In the genomic region with DNA sequence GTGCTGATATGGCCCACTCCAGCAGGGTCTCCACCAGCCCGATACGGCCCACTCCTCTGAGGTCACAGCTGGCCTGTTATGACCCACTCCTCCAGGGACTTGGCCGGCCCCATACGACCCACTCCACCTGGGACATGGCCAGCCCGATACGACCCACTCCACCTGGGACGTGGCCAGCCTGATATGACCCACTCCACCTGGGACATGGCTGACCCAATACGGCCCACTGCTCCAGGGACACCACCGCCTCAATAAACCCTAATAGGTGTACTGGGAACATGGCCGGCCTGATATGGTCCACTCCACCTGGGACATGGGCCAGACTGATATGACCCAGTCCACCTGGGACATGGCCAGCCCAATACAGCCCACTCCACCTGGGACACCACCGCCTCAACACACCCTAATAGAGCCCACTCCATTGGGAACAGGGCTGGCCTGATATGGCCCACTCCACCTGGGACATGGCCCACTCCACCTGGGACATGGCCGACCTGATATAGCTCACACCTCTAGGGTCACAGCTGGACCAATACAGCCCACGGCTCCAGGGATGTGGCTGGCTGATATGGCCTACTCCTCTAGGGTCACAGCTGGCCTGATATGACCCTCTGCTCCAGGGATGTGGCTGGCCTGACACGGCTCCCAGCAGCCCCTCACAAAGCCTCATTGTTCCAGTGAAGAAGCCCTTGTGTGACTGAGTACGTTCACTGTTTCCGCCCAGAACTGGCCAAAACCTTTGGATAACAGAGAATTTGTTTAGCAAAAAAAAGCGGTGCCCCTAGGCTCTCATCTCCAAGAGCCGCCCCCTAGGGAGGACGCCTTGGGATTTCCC, we compare ENCODE assay signal across 17 cellular contexts.
DNase-seq lines count a peak whose midpoint lies in the region; ATAC-seq and TF ChIP-seq lines count a peak whose summit lies in the region.
"Had no signal": no experiment of that assay in that cellular context is flagged by ENCODE, and none has a peak within 500 bp of the region (broad histone marks: within the 10 kb centered on the region; RNA-seq: fewer than 3 reads in every experiment).

No MANE protein-coding gene starts in this region.

- peak; percentile 6 for DNase-seq in activated naive CD8-positive, alpha-beta T cell treated with anti-CD3 and anti-CD28 coated beads, Interleukin-2, amount 10 ng/mL, durations not matched to agents 7 days and 5 days
- DNase-seq in activated naive CD8-positive, alpha-beta T cell treated with anti-CD3 and anti-CD28 coated beads for 36 hours = no peak
- DNase-seq in globus pallidus (ENCODE audit: low spot score) (peak; percentile 98), omental fat pad (ENCODE audit: low spot score) (peak; percentile 5), aorta (peak; percentile 32 to 54), esophagus squamous epithelium (lab: John Stamatoyannopoulos, UW) (no peak)
- DNase-seq: activated T-cell treated with anti-CD3 and anti-CD28 coated beads, Interleukin-2, amount 50 U/mL, for 72 hours; DMS53; effector CD4-positive, alpha-beta T cell; Karpas-422; naive thymus-derived CD8-positive, alpha-beta T cell; NCI-H187; NCI-H69; stimulated activated naive CD8-positive, alpha-beta T cell treated with anti-CD3 and anti-CD28 coated beads, Interleukin-15, Interleukin-2, amounts not matched to agents 100 U/mL and 50 U/mL, for 24 hours had no signal

- no peaks in the 10 kb centered on the region for H3K27me3 ChIP-seq in aorta (ENCODE audit: control insufficient read depth in 1 of 2, insufficient read depth in 2 of 2, low read length in 1 of 2)
- no peaks in the 10 kb centered on the region for H3K27me3 ChIP-seq in esophagus squamous epithelium

- H3K4me1 ChIP-seq in aorta (ENCODE audit: control insufficient read depth in 1 of 2, insufficient read depth in 2 of 2, low read length in 2 of 2) = no peaks in the 10 kb centered on the region
- peaks cover 0 to 32% (median 0%) of the 10 kb centered on the region in 3 donors for H3K4me1 ChIP-seq in esophagus squamous epithelium

- no peaks in the 10 kb centered on the region for H3K27me3 Mint-ChIP-seq in activated naive CD8-positive, alpha-beta T cell treated with anti-CD3 and anti-CD28 coated beads, Interleukin-2, amount 10 ng/mL, durations not matched to agents 7 days and 5 days
- H3K27me3 Mint-ChIP-seq in activated naive CD8-positive, alpha-beta T cell treated with anti-CD3 and anti-CD28 coated beads for 36 hours = no peaks in the 10 kb centered on the region
- H3K27me3 Mint-ChIP-seq: naive thymus-derived CD8-positive, alpha-beta T cell had no signal

- intact Hi-C loops in aorta (cut with DNase I) = no loop called here
- intact Hi-C loops in esophagus squamous epithelium (cut with DNase I) = no loop called here

- H3K36me3 Mint-ChIP-seq in activated naive CD8-positive, alpha-beta T cell treated with anti-CD3 and anti-CD28 coated beads, Interleukin-2, amount 10 ng/mL, durations not matched to agents 7 days and 5 days = peaks cover 61% of the 10 kb centered on the region
- peaks cover 34% of the 10 kb centered on the region for H3K36me3 Mint-ChIP-seq in activated naive CD8-positive, alpha-beta T cell treated with anti-CD3 and anti-CD28 coated beads for 36 hours

- TF ChIP-seq POLR2A in esophagus squamous epithelium (IDR thresholded peaks at IDR 0.05) = no peak

- WGBS in aorta, 2 donors = 82 to 93% methylated on average over 19 of the region's 19 CpGs
- 42 to 63% methylated on average over 2 to 8 of the region's 19 CpGs for WGBS in esophagus squamous epithelium, 2 donors

- H3K36me3 ChIP-seq in aorta (ENCODE audit: control insufficient read depth in 1 of 2, insufficient read depth in 2 of 2, low read length in 1 of 2) (no peaks in the 10 kb centered on the region), esophagus squamous epithelium (peaks cover 6 to 75% (median 16%) of the 10 kb centered on the region in 3 donors)

- peaks cover 9% of the 10 kb centered on the region for H3K9me3 Mint-ChIP-seq in activated naive CD8-positive, alpha-beta T cell treated with anti-CD3 and anti-CD28 coated beads, Interleukin-2, amount 10 ng/mL, durations not matched to agents 7 days and 5 days
- peaks cover 9% of the 10 kb centered on the region for H3K9me3 Mint-ChIP-seq in activated naive CD8-positive, alpha-beta T cell treated with anti-CD3 and anti-CD28 coated beads for 36 hours

- no peak for ATAC-seq in activated naive CD8-positive, alpha-beta T cell treated with anti-CD3 and anti-CD28 coated beads, Interleukin-2, amount 10 ng/mL, durations not matched to agents 7 days and 5 days (ENCODE audit: low read depth)
- ATAC-seq in omental fat pad (ENCODE audit: low FRiP score) (no peak), aorta (ENCODE audit: low FRiP score) (no peak), HG03280 (IDR thresholded peaks at IDR 0.05; ENCODE audit: unreplicated experiment) (no peak), GM21723 (IDR thresholded peaks at IDR 0.05; ENCODE audit: unreplicated experiment) (no peak)
- ATAC-seq: activated T-cell treated with anti-CD3 and anti-CD28 coated beads, Interleukin-2, amount 50 U/mL, for 72 hours; naive thymus-derived CD8-positive, alpha-beta T cell; stimulated activated naive CD8-positive, alpha-beta T cell treated with anti-CD3 and anti-CD28 coated beads, Interleukin-15, Interleukin-2, amounts not matched to agents 100 U/mL and 50 U/mL, for 24 hours had no signal

- no peak overlapping the region for H3K4me3 Mint-ChIP-seq in activated naive CD8-positive, alpha-beta T cell treated with anti-CD3 and anti-CD28 coated beads, Interleukin-2, amount 10 ng/mL, durations not matched to agents 7 days and 5 days
- H3K4me3 Mint-ChIP-seq in activated naive CD8-positive, alpha-beta T cell treated with anti-CD3 and anti-CD28 coated beads for 36 hours = no peak overlapping the region
- H3K4me3 Mint-ChIP-seq: activated T-cell treated with anti-CD3 and anti-CD28 coated beads, Interleukin-2, amount 50 U/mL, for 72 hours; naive thymus-derived CD8-positive, alpha-beta T cell had no signal

- TF ChIP-seq CTCF in omental fat pad (IDR thresholded peaks at IDR 0.05) = no peak
- no peak for TF ChIP-seq CTCF in esophagus squamous epithelium (IDR thresholded peaks at IDR 0.05)

- H3K4me3 ChIP-seq in aorta (ENCODE audit: low read length in 2 of 2) = no peak overlapping the region
- no peak overlapping the region for H3K4me3 ChIP-seq in esophagus squamous epithelium

- H3K9me3 ChIP-seq in aorta (ENCODE audit: control insufficient read depth, low read length) (no peaks in the 10 kb centered on the region), esophagus squamous epithelium (no peaks in the 10 kb centered on the region)

- peaks cover 17% of the 10 kb centered on the region for H3K4me1 Mint-ChIP-seq in activated naive CD8-positive, alpha-beta T cell treated with anti-CD3 and anti-CD28 coated beads, Interleukin-2, amount 10 ng/mL, durations not matched to agents 7 days and 5 days
- H3K4me1 Mint-ChIP-seq in activated naive CD8-positive, alpha-beta T cell treated with anti-CD3 and anti-CD28 coated beads for 36 hours = peaks cover 7% of the 10 kb centered on the region

- H3K27ac Mint-ChIP-seq in activated naive CD8-positive, alpha-beta T cell treated with anti-CD3 and anti-CD28 coated beads, Interleukin-2, amount 10 ng/mL, durations not matched to agents 7 days and 5 days = peak overlapping the region; percentile 9
- H3K27ac Mint-ChIP-seq in activated naive CD8-positive, alpha-beta T cell treated with anti-CD3 and anti-CD28 coated beads for 36 hours = no peak overlapping the region
- H3K27ac Mint-ChIP-seq: activated T-cell treated with anti-CD3 and anti-CD28 coated beads, Interleukin-2, amount 50 U/mL, for 72 hours had no signal

- POLR2A ChIA-PET in activated naive CD8-positive, alpha-beta T cell treated with anti-CD3 and anti-CD28 coated beads, Interleukin-2, amount 10 ng/mL, durations not matched to agents 7 days and 5 days (lab: Charles Lee) = no interaction called here

- H3K27ac ChIP-seq in aorta (ENCODE audit: low read depth in 1 of 2, low read length in 2 of 2) (no peak overlapping the region), esophagus squamous epithelium (peak overlapping the region in 1 of 4 donors; percentile 2)
- H3K27ac ChIP-seq: HL-60 had no signal

Comparison
In these comparisons a context has a peak if more than half of its experiments do, and no peak if none do; other contexts are left out.
1. DNase-seq: peak in activated naive CD8-positive, alpha-beta T cell treated with anti-CD3 and anti-CD28 coated beads, Interleukin-2, amount 10 ng/mL, durations not matched to agents 7 days and 5 days (single experiment), globus pallidus (single experiment), omental fat pad (single experiment) and aorta (2 of 2); none in activated naive CD8-positive, alpha-beta T cell treated with anti-CD3 and anti-CD28 coated beads for 36 hours (single experiment) and esophagus squamous epithelium (single experiment).